Comparison of ENCODE assay signal across 11 cellular contexts in genomic region chr10:74047304-74047703, GRCh38. TPM values are rescaled to one million over a fixed set of nuclear protein-coding genes. Genes with fewer than 3 reads are reported as not detected.
DNase-seq lines count a peak whose midpoint lies in the region; ATAC-seq, FAIRE-seq and TF ChIP-seq lines count a peak whose summit lies in the region.
"Had no signal": no experiment of that assay in that cellular context is flagged by ENCODE, and none has a peak within 500 bp of the region (broad histone marks: within the 10 kb centered on the region; RNA-seq: fewer than 3 reads in every experiment).

No MANE protein-coding gene starts in this region.

- POLR2A ChIA-PET in WTC11 (lab: Charles Lee), result no interaction called here

- DNase-seq in left ventricle myocardium inferior, result no peak
- DNase-seq in left ventricle myocardium superior, result no peak
- no peak for DNase-seq in WTC11 (ENCODE audit: low spot score)
- no peak for DNase-seq in lung (ENCODE audit: low spot score)
- DNase-seq in activated CD4-positive, alpha-beta T cell treated with anti-CD3 and anti-CD28 coated beads for 1 hour, result no peak
- no peak for DNase-seq in GM12891 (ENCODE audit: insufficient read length, low spot score)
- DNase-seq: amniotic stem cell, BE2C, glutamatergic neuron had no signal

- H3K4me1 ChIP-seq in left ventricle myocardium inferior, result peaks cover 97% of the 10 kb centered on the region
- H3K4me1 ChIP-seq in lung (ENCODE audit: control insufficient read depth in 2 of 2, insufficient read depth in 2 of 2, low read length in 2 of 2), result peaks cover 11 to 27% of the 10 kb centered on the region in 2 donors
- H3K4me1 ChIP-seq: BE2C had no signal

- intact Hi-C loops in left ventricle myocardium inferior (cut with micrococcal nuclease), result no loop called here
- intact Hi-C loops in left ventricle myocardium superior (cut with micrococcal nuclease), result no loop called here

- peaks cover 27% of the 10 kb centered on the region for H3K36me3 Mint-ChIP-seq in WTC11

- H3K27ac ChIP-seq in left ventricle myocardium inferior (replicated peaks), result peak overlapping the region; percentile 85
- H3K27ac ChIP-seq in lung (ENCODE audit: low read depth in 1 of 2, low read length in 1 of 2), result no peak overlapping the region

- no peak for TF ChIP-seq POLR2A in GM12891 (IDR thresholded peaks at IDR 0.05; ENCODE audit: low read depth, low read length)

- TF ChIP-seq CTCF in left ventricle myocardium inferior (IDR thresholded peaks at IDR 0.05; ENCODE audit: borderline replicate concordance) (no peak), WTC11 (IDR thresholded peaks at IDR 0.05) (no peak), lung (IDR thresholded peaks at IDR 0.05; ENCODE audit: control extremely low read depth, extremely low read depth) (no peak)

- H3K4me3 ChIP-seq in left ventricle myocardium inferior (no peak overlapping the region), lung (no peak overlapping the region)

- H3K4me3 Mint-ChIP-seq in WTC11, result no peak overlapping the region

- no peaks in the 10 kb centered on the region for H3K27me3 Mint-ChIP-seq in WTC11 (ENCODE audit: low read depth)

- H3K4me1 Mint-ChIP-seq in WTC11, result peaks cover 19% of the 10 kb centered on the region

- no peaks in the 10 kb centered on the region for H3K9me3 ChIP-seq in left ventricle myocardium inferior (replicated peaks)
- H3K9me3 ChIP-seq in lung (ENCODE audit: control insufficient read depth in 2 of 2, insufficient read depth in 1 of 2, low read length in 1 of 2), result no peaks in the 10 kb centered on the region
- H3K9me3 ChIP-seq: BE2C had no signal

- no peak for FAIRE-seq in GM12891 (lab: Jason Lieb, UNC)

- H3K27me3 ChIP-seq in left ventricle myocardium inferior (ENCODE audit: low read depth), result no peaks in the 10 kb centered on the region
- no peaks in the 10 kb centered on the region for H3K27me3 ChIP-seq in lung (ENCODE audit: control insufficient read depth, insufficient read depth)
- H3K27me3 ChIP-seq: BE2C had no signal

- ATAC-seq in left ventricle myocardium superior (no peak), WTC11 (no peak), lung (ENCODE audit: insufficient read depth, low FRiP score) (peak; percentile 41), GM21526 (IDR thresholded peaks at IDR 0.05; ENCODE audit: low FRiP score, unreplicated experiment) (no peak), GM21529 (IDR thresholded peaks at IDR 0.05; ENCODE audit: unreplicated experiment) (no peak)

- CTCF ChIA-PET in WTC11 (lab: Charles Lee), result interaction anchor here (0.9 kb wide), 1 partner anchor 107 kb away, joined by 3 read pairs; no protein-coding TSS in a partner anchor

- no peaks in the 10 kb centered on the region for H3K9me3 Mint-ChIP-seq in WTC11

- peaks cover 34% of the 10 kb centered on the region for H3K36me3 ChIP-seq in left ventricle myocardium inferior
- peaks cover 7 to 12% of the 10 kb centered on the region in 2 donors for H3K36me3 ChIP-seq in lung (ENCODE audit: control insufficient read depth in 2 of 2, insufficient read depth in 2 of 2, low read length in 2 of 2)

- H3K27ac Mint-ChIP-seq in WTC11, result peak overlapping the region; percentile 24; the same call in 1 of the 2 replicates

- 30 to 39% methylated on average over 2 of the region's 2 CpGs for WGBS in lung, 2 donors

TF ChIP-seq in WTC11, 78 proteins besides CTCF, POLR2A, EP300 and RAD21 (continues in another document):
- TF ChIP-seq ZNF396 (CRISPR knock-in tag; IDR thresholded peaks at IDR 0.05; ENCODE audit: borderline replicate concordance) (no peak), PRRX2 (CRISPR knock-in tag; IDR thresholded peaks at IDR 0.05) (no peak), ZNF121 (CRISPR knock-in tag; IDR thresholded peaks at IDR 0.05) (no peak), ZBTB21 (CRISPR knock-in tag; IDR thresholded peaks at IDR 0.05; ENCODE audit: borderline replicate concordance) (no peak), CBFB (CRISPR knock-in tag; IDR thresholded peaks at IDR 0.05; ENCODE audit: low read depth) (no peak)
- TF ChIP-seq, protein P1, sequence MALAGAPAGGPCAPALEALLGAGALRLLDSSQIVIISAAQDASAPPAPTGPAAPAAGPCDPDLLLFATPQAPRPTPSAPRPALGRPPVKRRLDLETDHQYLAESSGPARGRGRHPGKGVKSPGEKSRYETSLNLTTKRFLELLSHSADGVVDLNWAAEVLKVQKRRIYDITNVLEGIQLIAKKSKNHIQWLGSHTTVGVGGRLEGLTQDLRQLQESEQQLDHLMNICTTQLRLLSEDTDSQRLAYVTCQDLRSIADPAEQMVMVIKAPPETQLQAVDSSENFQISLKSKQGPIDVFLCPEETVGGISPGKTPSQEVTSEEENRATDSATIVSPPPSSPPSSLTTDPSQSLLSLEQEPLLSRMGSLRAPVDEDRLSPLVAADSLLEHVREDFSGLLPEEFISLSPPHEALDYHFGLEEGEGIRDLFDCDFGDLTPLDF (CRISPR knock-in tag; IDR thresholded peaks at IDR 0.05), result no peak
- TF ChIP-seq, protein P2, sequence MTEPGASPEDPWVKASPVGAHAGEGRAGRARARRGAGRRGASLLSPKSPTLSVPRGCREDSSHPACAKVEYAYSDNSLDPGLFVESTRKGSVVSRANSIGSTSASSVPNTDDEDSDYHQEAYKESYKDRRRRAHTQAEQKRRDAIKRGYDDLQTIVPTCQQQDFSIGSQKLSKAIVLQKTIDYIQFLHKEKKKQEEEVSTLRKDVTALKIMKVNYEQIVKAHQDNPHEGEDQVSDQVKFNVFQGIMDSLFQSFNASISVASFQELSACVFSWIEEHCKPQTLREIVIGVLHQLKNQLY (CRISPR knock-in tag; IDR thresholded peaks at IDR 0.05), result no peak

TF ChIP-seq in GM12891, 5 proteins besides CTCF, POLR2A, EP300 and RAD21:
- TF ChIP-seq TAF1 (IDR thresholded peaks at IDR 0.05; ENCODE audit: low read depth, low read length), result no peak
- no peak for TF ChIP-seq PAX5 (IDR thresholded peaks at IDR 0.05; ENCODE audit: insufficient read depth, low read length, severe bottlenecking)
- TF ChIP-seq POLR2AphosphoS5 (IDR thresholded peaks at IDR 0.05; ENCODE audit: low read depth, low read length), result no peak
- TF ChIP-seq SPI1 (IDR thresholded peaks at IDR 0.05; ENCODE audit: low read depth, low read length), result no peak
- no peak for TF ChIP-seq POU2F2 (IDR thresholded peaks at IDR 0.05; ENCODE audit: low read depth, low read length)

RNA-seq across cellular contexts. Expression of gene VCL, which starts 49.4 kb away (rescaled TPM):
- total RNA-seq in left ventricle myocardium inferior (227 TPM), left ventricle myocardium superior (238 TPM), WTC11 (2021) (225 to 236 TPM (median 234 TPM) in 3 replicates), lung (100 to 1,000 TPM; 124 to 181 TPM)
- polyA plus RNA-seq in lung, result 10 to 100 TPM; 24.5 to 48.8 TPM
- polyA plus RNA-seq in GM12891 (2012; ENCODE audit: low read depth, missing spikeins), result 8.7 TPM
